9 cellular contexts compared by ENCODE assay signal in genomic region chr18:57581301-57581934, GRCh38. TPM values are rescaled to one million over a fixed set of nuclear protein-coding genes. Genes with fewer than 3 reads are reported as not detected.
A peak's percentile ranks its signal among the peaks of the same experiment; 100 is the strongest.
DNase-seq lines count a peak whose midpoint lies in the region; ATAC-seq lines count a peak whose summit lies in the region.
"Had no signal": no experiment of that assay in that cellular context is flagged by ENCODE, and none has a peak within 500 bp of the region (broad histone marks: within the 10 kb centered on the region; RNA-seq: fewer than 3 reads in every experiment).

No MANE protein-coding gene starts in this region.

- H4K20me1 ChIP-seq in Karpas-422 (ENCODE audit: insufficient read depth, low read depth, low read length) = no peaks in the 10 kb centered on the region

- no peak overlapping the region for H3K27ac Mint-ChIP-seq in activated naive CD4-positive, alpha-beta T cell treated with anti-CD3 and anti-CD28 coated beads, Interleukin-2, amount 10 ng/mL, durations not matched to agents 7 days and 5 days
- peak overlapping the region; percentile 85 for H3K27ac Mint-ChIP-seq in stimulated activated naive B cell treated with anti-CD40 and anti-IgM and Interleukin-4, amounts not matched to agents 10 μg/mL and 1 μg/mL and 100 μg/mL, for 72 hours

- CTCF ChIA-PET in activated naive CD4-positive, alpha-beta T cell treated with anti-CD3 and anti-CD28 coated beads, Interleukin-2, amount 10 ng/mL, durations not matched to agents 7 days and 5 days (lab: Charles Lee) = interaction anchor here (0.9 kb wide), 1 partner anchor 20 kb away, joined by 4 read pairs; no protein-coding TSS in a partner anchor

- no peaks in the 10 kb centered on the region for H3K9me3 Mint-ChIP-seq in activated naive CD4-positive, alpha-beta T cell treated with anti-CD3 and anti-CD28 coated beads, Interleukin-2, amount 10 ng/mL, durations not matched to agents 7 days and 5 days
- no peaks in the 10 kb centered on the region for H3K9me3 Mint-ChIP-seq in stimulated activated naive B cell treated with anti-CD40 and anti-IgM and Interleukin-4, amounts not matched to agents 10 μg/mL and 1 μg/mL and 100 μg/mL, for 72 hours

- no peaks in the 10 kb centered on the region for H3K9me2 ChIP-seq in Karpas-422 (replicated peaks; ENCODE audit: insufficient read depth, low read length)

- no peak overlapping the region for H3K4me3 Mint-ChIP-seq in activated naive CD4-positive, alpha-beta T cell treated with anti-CD3 and anti-CD28 coated beads, Interleukin-2, amount 10 ng/mL, durations not matched to agents 7 days and 5 days
- H3K4me3 Mint-ChIP-seq in stimulated activated naive B cell treated with anti-CD40 and anti-IgM and Interleukin-4, amounts not matched to agents 10 μg/mL and 1 μg/mL and 100 μg/mL, for 72 hours = peak overlapping the region in 1 of 2 donors; percentile 14

- H3K27me3 Mint-ChIP-seq in activated naive CD4-positive, alpha-beta T cell treated with anti-CD3 and anti-CD28 coated beads, Interleukin-2, amount 10 ng/mL, durations not matched to agents 7 days and 5 days = no peaks in the 10 kb centered on the region
- no peaks in the 10 kb centered on the region for H3K27me3 Mint-ChIP-seq in stimulated activated naive B cell treated with anti-CD40 and anti-IgM and Interleukin-4, amounts not matched to agents 10 μg/mL and 1 μg/mL and 100 μg/mL, for 72 hours

- no peak overlapping the region for H2AFZ ChIP-seq in Karpas-422 (ENCODE audit: low read length)

- no peaks in the 10 kb centered on the region for H3K27me3 ChIP-seq in Karpas-422 (ENCODE audit: low read length)

- peaks cover 19% of the 10 kb centered on the region for H3K36me3 Mint-ChIP-seq in activated naive CD4-positive, alpha-beta T cell treated with anti-CD3 and anti-CD28 coated beads, Interleukin-2, amount 10 ng/mL, durations not matched to agents 7 days and 5 days
- peaks cover 33% of the 10 kb centered on the region in 2 donors for H3K36me3 Mint-ChIP-seq in stimulated activated naive B cell treated with anti-CD40 and anti-IgM and Interleukin-4, amounts not matched to agents 10 μg/mL and 1 μg/mL and 100 μg/mL, for 72 hours

- no peak overlapping the region for H3K9ac ChIP-seq in Karpas-422 (ENCODE audit: low read length)

- H3K9me3 ChIP-seq in Karpas-422 (ENCODE audit: low read length) = no peaks in the 10 kb centered on the region

- H3K4me1 Mint-ChIP-seq in activated naive CD4-positive, alpha-beta T cell treated with anti-CD3 and anti-CD28 coated beads, Interleukin-2, amount 10 ng/mL, durations not matched to agents 7 days and 5 days = peaks cover 45% of the 10 kb centered on the region
- H3K4me1 Mint-ChIP-seq in stimulated activated naive B cell treated with anti-CD40 and anti-IgM and Interleukin-4, amounts not matched to agents 10 μg/mL and 1 μg/mL and 100 μg/mL, for 72 hours = peaks cover 17 to 38% of the 10 kb centered on the region in 2 donors

- ATAC-seq in HG03025 (IDR thresholded peaks at IDR 0.05; ENCODE audit: low FRiP score, unreplicated experiment) = peak; percentile 82
- ATAC-seq in stimulated activated naive B cell treated with anti-CD40 and anti-IgM and Interleukin-4, amounts not matched to agents 10 μg/mL and 1 μg/mL and 100 μg/mL, for 72 hours (replicated peaks) = peak; percentile 97

- no peak overlapping the region for H3K4me2 ChIP-seq in Karpas-422 (ENCODE audit: low read depth, low read length, poor library complexity, severe bottlenecking)

- DNase-seq in activated naive CD4-positive, alpha-beta T cell treated with anti-CD3 and anti-CD28 coated beads, Interleukin-2, amount 10 ng/mL, durations not matched to agents 7 days and 5 days = peak; percentile 33
- DNase-seq in activated naive CD4-positive, alpha-beta T cell (lab: John Stamatoyannopoulos, UW) = no peak
- DNase-seq in OCI-M1 (lab: John Stamatoyannopoulos, UW) = peak; percentile 88
- peak; percentile 15 for DNase-seq in stimulated activated naive B cell treated with anti-CD40 and anti-IgM and Interleukin-4, amounts not matched to agents 10 μg/mL and 1 μg/mL and 100 μg/mL, for 72 hours
- DNase-seq in 8988T = no peak
- DNase-seq in NCI-H748 (lab: John Stamatoyannopoulos, UW; ENCODE audit: unreplicated experiment) = no peak
- no peak for DNase-seq in Karpas-422

- H3K4me3 ChIP-seq in Karpas-422 (ENCODE audit: low read length) = no peak overlapping the region
- H3K4me3 ChIP-seq: SK-N-MC had no signal

- peaks cover 13% of the 10 kb centered on the region for H3K4me1 ChIP-seq in Karpas-422 (ENCODE audit: low read length)

- no peaks in the 10 kb centered on the region for H3K36me3 ChIP-seq in Karpas-422 (ENCODE audit: insufficient read depth, low read length)

- no peak overlapping the region for H3K27ac ChIP-seq in Karpas-422 (ENCODE audit: low read length)
- H3K27ac ChIP-seq: SK-N-MC had no signal

- H3K79me2 ChIP-seq in Karpas-422 (ENCODE audit: low read length) = no peaks in the 10 kb centered on the region

RNA-seq across cellular contexts. Expression of gene FECH, which starts 5.1 kb away (rescaled TPM):
- total RNA-seq in Karpas-422 (2014; rRNA removed; shearing (Covaris generic); ENCODE audit: low replicate concordance) = 18.8 and 30.4 TPM in 2 replicates

RNA-seq across cellular contexts. Expression of gene NARS1, which starts 40.2 kb away (rescaled TPM):
- 125 and 143 TPM in 2 replicates for total RNA-seq in Karpas-422 (2014; rRNA removed; shearing (Covaris generic); ENCODE audit: low replicate concordance)

Comparison
In these comparisons a context has a peak if more than half of its experiments do, and no peak if none do; other contexts are left out.
1. DNase-seq: peak in activated naive CD4-positive, alpha-beta T cell treated with anti-CD3 and anti-CD28 coated beads, Interleukin-2, amount 10 ng/mL, durations not matched to agents 7 days and 5 days (single experiment), OCI-M1 (single experiment) and stimulated activated naive B cell treated with anti-CD40 and anti-IgM and Interleukin-4, amounts not matched to agents 10 μg/mL and 1 μg/mL and 100 μg/mL, for 72 hours (single experiment); none in activated naive CD4-positive, alpha-beta T cell (0 of 4), 8988T (single experiment), NCI-H748 (single experiment) and Karpas-422 (single experiment).